Comparison of ENCODE assay signal across 8 cellular contexts in the genomic region with DNA sequence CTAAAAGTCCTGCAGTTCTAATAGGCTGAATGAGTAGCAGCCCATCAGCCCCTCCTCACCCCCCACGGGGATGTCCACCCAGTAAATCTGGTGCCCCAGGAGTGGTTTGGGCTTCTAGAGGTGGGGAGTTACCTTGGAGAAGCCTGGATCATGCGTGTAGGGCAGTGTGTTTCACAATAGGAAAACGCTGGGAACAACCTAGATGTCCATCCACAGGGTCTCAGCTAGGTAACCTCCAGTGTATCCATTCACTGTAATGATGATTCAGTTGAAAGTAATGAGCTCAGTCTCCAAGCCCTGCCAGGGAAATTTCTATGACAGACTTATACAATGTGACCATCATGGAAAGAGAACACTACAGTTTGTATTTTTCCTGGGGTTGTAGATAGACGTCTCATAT. TPM values are rescaled to one million over a fixed set of nuclear protein-coding genes. Genes with fewer than 3 reads are reported as not detected.
DNase-seq lines count a peak whose midpoint lies in the region; ATAC-seq and TF ChIP-seq lines count a peak whose summit lies in the region.

No MANE protein-coding gene starts in this region.

- no peak overlapping the region for H4K8ac ChIP-seq in mesenchymal stem cell (ENCODE audit: low read length)

- H3K27me3 ChIP-seq in BLaER1 treated with 17β-estradiol and CSF1 and Interleukin-3, amounts not matched to agents 10 nM and 100 nM: no peaks in the 10 kb centered on the region
- H3K27me3 ChIP-seq in mesenchymal stem cell (ENCODE audit: control insufficient read depth in 1 of 2, insufficient read depth in 1 of 2, low read length in 2 of 2): no peaks in the 10 kb centered on the region

- no peaks in the 10 kb centered on the region for H3K9me3 ChIP-seq in BLaER1 treated with 17β-estradiol and CSF1 and Interleukin-3, amounts not matched to agents 10 nM and 100 nM (replicated peaks in 1 of 11)
- H3K9me3 ChIP-seq in mesenchymal stem cell (ENCODE audit: control insufficient read depth, low read length): no peaks in the 10 kb centered on the region

- peak overlapping the region in 3 of 11 experiments; percentile 1 to 80 (median 72); a peak in 3 of 22 replicates for H3K27ac ChIP-seq in BLaER1 treated with 17β-estradiol and CSF1 and Interleukin-3, amounts not matched to agents 10 nM and 100 nM
- no peak overlapping the region for H3K27ac ChIP-seq in mesenchymal stem cell (ENCODE audit: low read length, poor library complexity, severe bottlenecking)

- H3K4ac ChIP-seq in mesenchymal stem cell (ENCODE audit: low read depth in 1 of 2, low read length in 2 of 2): no peak overlapping the region

- H4K20me1 ChIP-seq in BLaER1 treated with 17β-estradiol and CSF1 and Interleukin-3, amounts not matched to agents 10 nM and 100 nM: peaks cover 0 to 35% (median 0%) of the 10 kb centered on the region in 11 experiments; a peak in 4 of 22 replicates

- peak overlapping the region in 2 of 11 experiments; percentile 13 to 31; a peak in 2 of 22 replicates for H3K9ac ChIP-seq in BLaER1 treated with 17β-estradiol and CSF1 and Interleukin-3, amounts not matched to agents 10 nM and 100 nM
- H3K9ac ChIP-seq in mesenchymal stem cell (ENCODE audit: low read length): peak overlapping the region; percentile 10

- no peak for TF ChIP-seq CTCF in epithelial cell of esophagus (IDR thresholded peaks at IDR 0.05; ENCODE audit: insufficient read depth, low read depth, low read length, missing control alignments)

- H3K14ac ChIP-seq in mesenchymal stem cell (ENCODE audit: low read length in 2 of 2): no peak overlapping the region

- no peak overlapping the region for H4K91ac ChIP-seq in mesenchymal stem cell (ENCODE audit: low read length)

- ATAC-seq in HG03565 (IDR thresholded peaks at IDR 0.05; ENCODE audit: unreplicated experiment) (no peak), HG03159 (IDR thresholded peaks at IDR 0.05; ENCODE audit: unreplicated experiment) (no peak)

- no peak overlapping the region for H2BK5ac ChIP-seq in mesenchymal stem cell (ENCODE audit: low read depth, low read length, poor library complexity, severe bottlenecking)

- no peak overlapping the region for H2BK12ac ChIP-seq in mesenchymal stem cell (ENCODE audit: low read length in 2 of 2)

- no peak overlapping the region for H3K23ac ChIP-seq in mesenchymal stem cell (ENCODE audit: low read length in 2 of 2)

- DNase-seq in M059J (ENCODE audit: low read depth) (peak; percentile 56), epithelial cell of esophagus (ENCODE audit: low read depth) (peak; percentile 57), mesenchymal stem cell (peak; percentile 70), NCI-H2227 (lab: John Stamatoyannopoulos, UW; ENCODE audit: unreplicated experiment) (no peak), NCI-H1048 (lab: John Stamatoyannopoulos, UW) (no peak)

- peak overlapping the region; percentile 53 for H2AK5ac ChIP-seq in mesenchymal stem cell (ENCODE audit: low read length, severe bottlenecking)

- peak overlapping the region in 9 of 11 experiments; percentile 83 to 95 (median 93); a peak in 17 of 22 replicates for H3K4me2 ChIP-seq in BLaER1 treated with 17β-estradiol and CSF1 and Interleukin-3, amounts not matched to agents 10 nM and 100 nM
- no peak overlapping the region for H3K4me2 ChIP-seq in mesenchymal stem cell (ENCODE audit: low read length, poor library complexity, severe bottlenecking)

- H3K18ac ChIP-seq in mesenchymal stem cell (ENCODE audit: low read depth in 1 of 2, low read length in 2 of 2): peak overlapping the region in 1 of 2 experiments; percentile 11

- 87% methylated on average over 3 of the region's 4 CpGs for WGBS in mesenchymal stem cell

- H3K79me1 ChIP-seq in mesenchymal stem cell (replicated peaks; ENCODE audit: low read length, poor library complexity, severe bottlenecking): peaks cover 7% of the 10 kb centered on the region

- H2BK15ac ChIP-seq in mesenchymal stem cell (ENCODE audit: low read depth, poor library complexity, severe bottlenecking): no peak overlapping the region

- H3K4me1 ChIP-seq in BLaER1 treated with 17β-estradiol and CSF1 and Interleukin-3, amounts not matched to agents 10 nM and 100 nM: peaks cover 28 to 67% (median 61%) of the 10 kb centered on the region in 10 experiments
- peaks cover 20% of the 10 kb centered on the region for H3K4me1 ChIP-seq in mesenchymal stem cell (ENCODE audit: control insufficient read depth, insufficient read depth, low read depth, low read length)

- H3K36me3 ChIP-seq in BLaER1 treated with 17β-estradiol and CSF1 and Interleukin-3, amounts not matched to agents 10 nM and 100 nM: peaks cover 0 to 14% (median 4%) of the 10 kb centered on the region in 11 experiments; a peak in 9 of 22 replicates
- peaks cover 34 to 41% of the 10 kb centered on the region in 2 experiments for H3K36me3 ChIP-seq in mesenchymal stem cell (ENCODE audit: control insufficient read depth in 1 of 2, insufficient read depth in 2 of 2, low read depth in 1 of 2, low read length in 2 of 2)

- H2BK120ac ChIP-seq in mesenchymal stem cell (ENCODE audit: low read depth, low read length): no peak overlapping the region

- H3K4me3 ChIP-seq in BLaER1 treated with 17β-estradiol and CSF1 and Interleukin-3, amounts not matched to agents 10 nM and 100 nM: no peak overlapping the region
- H3K4me3 ChIP-seq in epithelial cell of esophagus (ENCODE audit: low read length): no peak overlapping the region
- H3K4me3 ChIP-seq in mesenchymal stem cell (ENCODE audit: insufficient read depth in 1 of 2, low read depth in 1 of 2, low read length in 2 of 2): no peak overlapping the region

- no peak overlapping the region for H2AFZ ChIP-seq in mesenchymal stem cell (ENCODE audit: low read depth, low read length)

RNA-seq across cellular contexts. Expression of gene NDST1, which starts 51.8 kb away (rescaled TPM):
- total RNA-seq in M059J (2014; rRNA removed; shearing (Covaris generic)): 24.3 and 44.2 TPM in 2 replicates
- polyA plus RNA-seq in mesenchymal stem cell (2013, experiment 1 of 2): 64.3 TPM
- 64.6 TPM for polyA plus RNA-seq in mesenchymal stem cell (2013, experiment 2 of 2)

Comparison
In these comparisons a context has a peak if more than half of its experiments do, and no peak if none do; other contexts are left out.
1. DNase-seq: peak in M059J (single experiment), epithelial cell of esophagus (single experiment) and mesenchymal stem cell (single experiment); none in NCI-H2227 (single experiment) and NCI-H1048 (single experiment).